ENCODE assay signal across 1 cellular context in the genomic region with DNA sequence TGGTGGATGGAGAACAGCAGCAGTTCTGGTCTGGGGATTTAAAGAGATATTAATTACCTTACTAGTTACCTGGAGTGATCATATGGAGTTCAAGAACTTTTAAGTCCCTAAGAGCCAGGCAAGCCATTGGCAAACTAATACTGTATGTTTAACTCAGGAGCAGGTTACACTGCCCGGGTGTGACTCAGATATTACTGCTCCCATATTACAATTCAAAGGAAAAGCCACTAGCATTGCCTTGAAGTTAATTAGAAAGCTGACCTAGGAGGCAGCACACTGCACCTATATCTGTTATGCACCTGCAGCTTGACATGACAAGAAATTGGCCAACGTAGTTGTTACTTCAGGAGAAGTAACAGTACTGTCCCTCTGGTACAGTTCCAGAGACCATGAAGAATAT.
TF ChIP-seq lines count a peak whose summit lies in the region.

No MANE protein-coding gene starts in this region.

TF ChIP-seq in IMR-90, 13 proteins besides CTCF, POLR2A, EP300 and RAD21 (continued from another document):
- TF ChIP-seq, protein P1, sequence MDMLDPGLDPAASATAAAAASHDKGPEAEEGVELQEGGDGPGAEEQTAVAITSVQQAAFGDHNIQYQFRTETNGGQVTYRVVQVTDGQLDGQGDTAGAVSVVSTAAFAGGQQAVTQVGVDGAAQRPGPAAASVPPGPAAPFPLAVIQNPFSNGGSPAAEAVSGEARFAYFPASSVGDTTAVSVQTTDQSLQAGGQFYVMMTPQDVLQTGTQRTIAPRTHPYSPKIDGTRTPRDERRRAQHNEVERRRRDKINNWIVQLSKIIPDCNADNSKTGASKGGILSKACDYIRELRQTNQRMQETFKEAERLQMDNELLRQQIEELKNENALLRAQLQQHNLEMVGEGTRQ (IDR thresholded peaks at IDR 0.05; ENCODE audit: low read depth, low read length), result no peak
- no peak for TF ChIP-seq RFX5 (IDR thresholded peaks at IDR 0.05; ENCODE audit: low read depth, low read length)
- TF ChIP-seq CEBPB (IDR thresholded peaks at IDR 0.05; ENCODE audit: low read depth, low read length), result no peak
- TF ChIP-seq MAZ (IDR thresholded peaks at IDR 0.05; ENCODE audit: borderline replicate concordance, low read depth, low read length), result no peak
- TF ChIP-seq BHLHE40 (IDR thresholded peaks at IDR 0.05; ENCODE audit: low read depth, low read length), result no peak
- no peak for TF ChIP-seq MXI1 (IDR thresholded peaks at IDR 0.05; ENCODE audit: borderline replicate concordance, low read depth, low read length)
TF ChIP-seq in IMR-90: peak in this region for 0.
